Comparison of ENCODE assay signal across 25 cellular contexts in the genomic region with DNA sequence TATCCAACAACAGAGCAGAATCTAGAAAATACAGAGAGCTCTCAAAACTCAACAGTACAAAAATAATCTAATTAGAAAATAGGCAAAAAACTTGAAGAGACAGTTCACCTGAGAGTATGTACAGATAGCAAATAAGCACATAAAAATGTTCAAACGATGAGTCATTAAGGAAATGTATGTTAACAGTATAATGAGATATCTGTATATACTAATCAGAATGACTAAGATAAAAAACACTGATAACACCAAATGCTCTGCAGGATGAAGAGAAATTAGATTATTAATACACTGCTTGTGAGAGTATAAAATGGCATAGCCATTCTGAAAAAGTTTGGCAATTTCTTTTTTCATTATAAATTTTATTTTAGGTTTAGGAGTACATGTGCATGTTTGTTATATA.
"Had no signal": no experiment of that assay in that cellular context is flagged by ENCODE, and none has a peak within 500 bp of the region (broad histone marks: within the 10 kb centered on the region; RNA-seq: fewer than 3 reads in every experiment).

No MANE protein-coding gene starts in this region.

- H3K27ac Mint-ChIP-seq: memory B cell; naive thymus-derived CD4-positive, alpha-beta T cell; natural killer cell treated with Interleukin-12 subunit alpha and Interleukin-12 subunit beta and Interleukin-15 and Interleukin-18, amount 100 ng/mL, for 72 hours; stimulated activated naive B cell treated with anti-CD40 and anti-IgM and Interleukin-4, amounts not matched to agents 10 μg/mL and 1 μg/mL and 100 μg/mL, for 72 hours; stimulated activated naive CD8-positive, alpha-beta T cell treated with anti-CD3 and anti-CD28 coated beads, Interleukin-15, Interleukin-2, amounts not matched to agents 100 ng/mL and 50 ng/mL, for 24 hours; type B pancreatic cell had no signal

- H3K4me3 Mint-ChIP-seq: memory B cell; naive thymus-derived CD4-positive, alpha-beta T cell; natural killer cell treated with Interleukin-12 subunit alpha and Interleukin-12 subunit beta and Interleukin-15 and Interleukin-18, amount 100 ng/mL, for 72 hours; stimulated activated naive B cell treated with anti-CD40 and anti-IgM and Interleukin-4, amounts not matched to agents 10 μg/mL and 1 μg/mL and 100 μg/mL, for 72 hours; stimulated activated naive CD8-positive, alpha-beta T cell treated with anti-CD3 and anti-CD28 coated beads, Interleukin-15, Interleukin-2, amounts not matched to agents 100 ng/mL and 50 ng/mL, for 24 hours; type B pancreatic cell had no signal

- H3K36me3 ChIP-seq: left ventricle myocardium inferior, pancreas, prostate gland, tibial nerve, uterus had no signal

- H3K27me3 Mint-ChIP-seq: memory B cell; naive thymus-derived CD4-positive, alpha-beta T cell; natural killer cell treated with Interleukin-12 subunit alpha and Interleukin-12 subunit beta and Interleukin-15 and Interleukin-18, amount 100 ng/mL, for 72 hours; stimulated activated naive B cell treated with anti-CD40 and anti-IgM and Interleukin-4, amounts not matched to agents 10 μg/mL and 1 μg/mL and 100 μg/mL, for 72 hours; stimulated activated naive CD8-positive, alpha-beta T cell treated with anti-CD3 and anti-CD28 coated beads, Interleukin-15, Interleukin-2, amounts not matched to agents 100 ng/mL and 50 ng/mL, for 24 hours; type B pancreatic cell had no signal

- ATAC-seq: mucosa of descending colon; naive thymus-derived CD4-positive, alpha-beta T cell; natural killer cell treated with Interleukin-12 subunit alpha and Interleukin-12 subunit beta and Interleukin-15 and Interleukin-18, amount 100 ng/mL, for 72 hours; pancreas; right cardiac atrium; sciatic nerve; stimulated activated naive B cell treated with anti-CD40 and anti-IgM and Interleukin-4, amounts not matched to agents 10 μg/mL and 1 μg/mL and 100 μg/mL, for 72 hours had no signal

- H3K27me3 ChIP-seq: pancreas, tibial nerve, uterus had no signal

- H3K4me1 Mint-ChIP-seq: memory B cell; naive thymus-derived CD4-positive, alpha-beta T cell; stimulated activated naive B cell treated with anti-CD40 and anti-IgM and Interleukin-4, amounts not matched to agents 10 μg/mL and 1 μg/mL and 100 μg/mL, for 72 hours had no signal

- DNase-seq: islet precursor cell; left ventricle myocardium inferior; midbrain; mucosa of descending colon; naive thymus-derived CD4-positive, alpha-beta T cell; pancreas; posterior cingulate gyrus; retina; right cardiac atrium; stimulated activated CD4-positive, alpha-beta T cell treated with anti-CD3 and anti-CD28 coated beads, Interleukin-12 subunit alpha, Interleukin-12 subunit beta, amount 100 ng/mL, for 4 hours; stimulated activated CD4-positive, alpha-beta T cell treated with anti-CD3 and anti-CD28 coated beads, Interleukin-15, amount 100 ng/mL, for 24 hours; stimulated activated CD4-positive, alpha-beta T cell treated with anti-CD3 and anti-CD28 coated beads, Interleukin-2, amount 100 ng/mL, for 24 hours; stimulated activated CD4-positive, alpha-beta T cell treated with anti-CD3 and anti-CD28 coated beads, Interleukin-4, amount 100 ng/mL, for 1 hour; stimulated activated naive B cell treated with anti-CD40 and anti-IgM and Interleukin-4, amounts not matched to agents 10 μg/mL and 1 μg/mL and 100 μg/mL, for 72 hours; substantia nigra; uterus had no signal

- H3K4me1 ChIP-seq: left ventricle myocardium inferior, pancreas, prostate gland, tibial nerve, uterus had no signal

- H3K4me3 ChIP-seq: left ventricle myocardium inferior, lung, mucosa of descending colon, pancreas, prostate gland, skin epidermis, tibial nerve, uterus had no signal

- H3K9me3 ChIP-seq: pancreas, prostate gland, uterus had no signal

- H3K27ac ChIP-seq: left ventricle myocardium inferior, pancreas, prostate gland, skin epidermis, tibial nerve, uterus had no signal

- H3K9me3 Mint-ChIP-seq: type B pancreatic cell had no signal

- FAIRE-seq: pancreas had no signal
